1 cellular context compared by ENCODE assay signal in genomic region chr3:159112724-159113123, GRCh38.
TF ChIP-seq lines count a peak whose summit lies in the region.

No MANE protein-coding gene starts in this region.

TF ChIP-seq in H1, 55 proteins besides CTCF, POLR2A, EP300 and RAD21:
- TF ChIP-seq, protein P1, sequence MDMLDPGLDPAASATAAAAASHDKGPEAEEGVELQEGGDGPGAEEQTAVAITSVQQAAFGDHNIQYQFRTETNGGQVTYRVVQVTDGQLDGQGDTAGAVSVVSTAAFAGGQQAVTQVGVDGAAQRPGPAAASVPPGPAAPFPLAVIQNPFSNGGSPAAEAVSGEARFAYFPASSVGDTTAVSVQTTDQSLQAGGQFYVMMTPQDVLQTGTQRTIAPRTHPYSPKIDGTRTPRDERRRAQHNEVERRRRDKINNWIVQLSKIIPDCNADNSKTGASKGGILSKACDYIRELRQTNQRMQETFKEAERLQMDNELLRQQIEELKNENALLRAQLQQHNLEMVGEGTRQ (IDR thresholded peaks at IDR 0.05; ENCODE audit: low read length) = no peak
- TF ChIP-seq POLR2AphosphoS5 (IDR thresholded peaks at IDR 0.05; ENCODE audit: low read depth, low read length) (no peak), EGR1 (IDR thresholded peaks at IDR 0.05; ENCODE audit: borderline replicate concordance, low read depth, low read length) (no peak), HDAC2 (IDR thresholded peaks at IDR 0.05; ENCODE audit: borderline replicate concordance in 1 of 2, low read depth in 2 of 2, low read length in 2 of 2) (no peak), SIN3A (conservative IDR thresholded peaks at IDR 0.05 in 1 of 2, IDR thresholded peaks at IDR 0.05 in 1 of 2; ENCODE audit: low read depth in 1 of 2, low read length in 2 of 2) (no peak), SUZ12 (IDR thresholded peaks at IDR 0.05; ENCODE audit: low read length) (no peak), CHD2 (IDR thresholded peaks at IDR 0.05; ENCODE audit: low read length) (no peak), HDAC6 (IDR thresholded peaks at IDR 0.05; ENCODE audit: low read depth, low read length) (no peak), SRF (IDR thresholded peaks at IDR 0.05; ENCODE audit: low read depth, low read length) (no peak), CBX8 (IDR thresholded peaks at IDR 0.05; ENCODE audit: borderline replicate concordance, low read depth, low read length) (no peak)
